Comparison of ENCODE assay signal across 1 cellular context in the genomic region with DNA sequence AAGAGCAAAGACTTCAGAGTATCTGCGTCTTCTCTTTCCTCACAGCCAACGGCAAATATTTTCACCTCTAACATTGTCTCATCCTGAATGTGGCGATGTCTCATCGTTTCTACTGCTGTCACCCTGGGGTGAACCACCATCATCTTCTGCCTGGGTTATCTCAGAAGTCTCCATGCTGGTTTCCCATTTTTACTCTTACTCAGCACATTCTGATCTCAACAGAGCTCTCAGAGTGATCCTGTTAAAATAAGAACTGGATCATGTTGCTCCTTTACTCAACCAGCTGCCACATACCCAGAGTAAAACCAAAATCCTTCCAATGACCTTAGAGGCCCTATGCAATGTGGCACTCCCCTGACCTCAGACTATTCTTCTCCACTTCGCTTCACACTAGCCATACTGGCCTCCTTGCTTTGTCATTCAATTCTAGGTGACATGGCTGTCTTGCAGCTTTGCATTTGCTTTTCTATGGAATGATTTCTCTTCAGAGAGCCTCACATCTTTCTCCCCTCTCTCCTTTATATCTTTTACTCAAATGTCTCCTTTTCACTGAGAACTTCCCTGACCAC.
TF ChIP-seq lines count a peak whose summit lies in the region.

No MANE protein-coding gene starts in this region.

TF ChIP-seq in GM23338, 12 proteins besides CTCF, POLR2A, EP300 and RAD21 (continued from another document):
- TF ChIP-seq ZNF462 (CRISPR knock-in tag; IDR thresholded peaks at IDR 0.05) (no peak; the same call in 1 of the 2 replicates), JUNB (IDR thresholded peaks at IDR 0.05; ENCODE audit: unreplicated experiment) (no peak), CREB1 (CRISPR knock-in tag; IDR thresholded peaks at IDR 0.05; ENCODE audit: low read depth) (no peak), NANOG (IDR thresholded peaks at IDR 0.05; ENCODE audit: borderline replicate concordance) (no peak)
- TF ChIP-seq, protein P1, sequence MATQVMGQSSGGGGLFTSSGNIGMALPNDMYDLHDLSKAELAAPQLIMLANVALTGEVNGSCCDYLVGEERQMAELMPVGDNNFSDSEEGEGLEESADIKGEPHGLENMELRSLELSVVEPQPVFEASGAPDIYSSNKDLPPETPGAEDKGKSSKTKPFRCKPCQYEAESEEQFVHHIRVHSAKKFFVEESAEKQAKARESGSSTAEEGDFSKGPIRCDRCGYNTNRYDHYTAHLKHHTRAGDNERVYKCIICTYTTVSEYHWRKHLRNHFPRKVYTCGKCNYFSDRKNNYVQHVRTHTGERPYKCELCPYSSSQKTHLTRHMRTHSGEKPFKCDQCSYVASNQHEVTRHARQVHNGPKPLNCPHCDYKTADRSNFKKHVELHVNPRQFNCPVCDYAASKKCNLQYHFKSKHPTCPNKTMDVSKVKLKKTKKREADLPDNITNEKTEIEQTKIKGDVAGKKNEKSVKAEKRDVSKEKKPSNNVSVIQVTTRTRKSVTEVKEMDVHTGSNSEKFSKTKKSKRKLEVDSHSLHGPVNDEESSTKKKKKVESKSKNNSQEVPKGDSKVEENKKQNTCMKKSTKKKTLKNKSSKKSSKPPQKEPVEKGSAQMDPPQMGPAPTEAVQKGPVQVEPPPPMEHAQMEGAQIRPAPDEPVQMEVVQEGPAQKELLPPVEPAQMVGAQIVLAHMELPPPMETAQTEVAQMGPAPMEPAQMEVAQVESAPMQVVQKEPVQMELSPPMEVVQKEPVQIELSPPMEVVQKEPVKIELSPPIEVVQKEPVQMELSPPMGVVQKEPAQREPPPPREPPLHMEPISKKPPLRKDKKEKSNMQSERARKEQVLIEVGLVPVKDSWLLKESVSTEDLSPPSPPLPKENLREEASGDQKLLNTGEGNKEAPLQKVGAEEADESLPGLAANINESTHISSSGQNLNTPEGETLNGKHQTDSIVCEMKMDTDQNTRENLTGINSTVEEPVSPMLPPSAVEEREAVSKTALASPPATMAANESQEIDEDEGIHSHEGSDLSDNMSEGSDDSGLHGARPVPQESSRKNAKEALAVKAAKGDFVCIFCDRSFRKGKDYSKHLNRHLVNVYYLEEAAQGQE (IDR thresholded peaks at IDR 0.05; ENCODE audit: unreplicated experiment), result no peak
